In genomic region chr13:20161275-20161950, GRCh38 we compare ENCODE assay signal across 8 cellular contexts. TPM values are rescaled to one million over a fixed set of nuclear protein-coding genes. Genes with fewer than 3 reads are reported as not detected.
A peak's percentile ranks its signal among the peaks of the same experiment; 100 is the strongest.
DNase-seq lines count a peak whose midpoint lies in the region; ATAC-seq and TF ChIP-seq lines count a peak whose summit lies in the region.

No MANE protein-coding gene starts in this region.

- no peak for TF ChIP-seq EP300 in SK-N-SH (IDR thresholded peaks at IDR 0.05; ENCODE audit: borderline replicate concordance in 1 of 2, low read depth in 1 of 2, low read length in 1 of 2)
- no peak for TF ChIP-seq EP300 in esophagus muscularis mucosa (IDR thresholded peaks at IDR 0.05)

- H3K27ac Mint-ChIP-seq in activated CD4-positive, alpha-beta T cell treated with anti-CD3 and anti-CD28 coated beads, Interleukin-2, amount 10 ng/mL, durations not matched to agents 7 days and 5 days, result no peak overlapping the region

- H3K27me3 ChIP-seq in SK-N-SH (ENCODE audit: insufficient read depth) (peaks cover 84% of the 10 kb centered on the region), esophagus muscularis mucosa (peaks cover 8 to 86% (median 52%) of the 10 kb centered on the region in 4 donors), psoas muscle (ENCODE audit: insufficient read depth in 3 of 3, low read length in 2 of 3) (peaks cover 0 to 76% (median 21%) of the 10 kb centered on the region in 3 donors)

- H3K4me1 ChIP-seq in SK-N-SH (ENCODE audit: control insufficient read depth in 1 of 2, insufficient read depth in 2 of 2, low read depth in 1 of 2, low read length in 1 of 2), result no peaks in the 10 kb centered on the region; a peak in 1 of 4 replicates
- peaks cover 14 to 21% (median 19%) of the 10 kb centered on the region in 4 donors for H3K4me1 ChIP-seq in esophagus muscularis mucosa
- no peaks in the 10 kb centered on the region for H3K4me1 ChIP-seq in psoas muscle

- H4K20me1 ChIP-seq in SK-N-SH (ENCODE audit: insufficient read depth), result no peaks in the 10 kb centered on the region

- H3F3A ChIP-seq in SK-N-SH (replicated peaks; ENCODE audit: insufficient read depth), result peaks cover 14% of the 10 kb centered on the region

- in situ Hi-C loops in ACHN (cut with HindIII; ENCODE audit: low pct_ligation_motif_present, low pct_unique_long_range_greater_than_20kb, low sequenced_read_pairs), result no loop called here

- no peak for TF ChIP-seq RAD21 in SK-N-SH (IDR thresholded peaks at IDR 0.05; ENCODE audit: low read length)

- H3K27ac ChIP-seq in SK-N-SH (ENCODE audit: low read depth in 2 of 2, low read length in 1 of 2), result no peak overlapping the region
- no peak overlapping the region for H3K27ac ChIP-seq in esophagus muscularis mucosa (replicated peaks in 1 of 4)
- no peak overlapping the region for H3K27ac ChIP-seq in psoas muscle

- H3K4me1 Mint-ChIP-seq in activated CD4-positive, alpha-beta T cell treated with anti-CD3 and anti-CD28 coated beads, Interleukin-2, amount 10 ng/mL, durations not matched to agents 7 days and 5 days, result peaks cover 25% of the 10 kb centered on the region

- peak overlapping the region; percentile 43; the same call in 1 of the 2 replicates for H3K4me2 ChIP-seq in SK-N-SH

- H3K9ac ChIP-seq in SK-N-SH, result no peak overlapping the region

- POLR2A ChIA-PET in SK-N-SH (lab: Yijun Ruan, JAX), result no interaction called here
- POLR2A ChIA-PET in activated CD4-positive, alpha-beta T cell treated with anti-CD3 and anti-CD28 coated beads, Interleukin-2, amount 10 ng/mL, durations not matched to agents 7 days and 5 days (lab: Charles Lee), result no interaction called here

- H3K27me3 Mint-ChIP-seq in activated CD4-positive, alpha-beta T cell treated with anti-CD3 and anti-CD28 coated beads, Interleukin-2, amount 10 ng/mL, durations not matched to agents 7 days and 5 days, result peaks cover 59% of the 10 kb centered on the region

- H3K9me3 Mint-ChIP-seq in activated CD4-positive, alpha-beta T cell treated with anti-CD3 and anti-CD28 coated beads, Interleukin-2, amount 10 ng/mL, durations not matched to agents 7 days and 5 days, result no peaks in the 10 kb centered on the region

- ATAC-seq in SK-N-SH treated with all-trans-retinoic acid at 6 μM for 48 hours (no peak; the same call in 2 of the 3 replicates), HG03159 (IDR thresholded peaks at IDR 0.05; ENCODE audit: unreplicated experiment) (peak; percentile 48), psoas muscle (peak in 3 of 4 donors; percentile 25 to 39 (median 34))

- CTCF ChIA-PET in SK-N-SH (lab: Yijun Ruan, JAX), result interaction anchor here (0.6 to 1.6 kb wide), 9 partner anchors 9 to 176 kb away, joined by 3 to 10 read pairs (median 3); no protein-coding TSS in a partner anchor
- CTCF ChIA-PET in activated CD4-positive, alpha-beta T cell treated with anti-CD3 and anti-CD28 coated beads, Interleukin-2, amount 10 ng/mL, durations not matched to agents 7 days and 5 days (lab: Charles Lee), result interaction anchor here (0.9 kb wide), 1 partner anchor 42 kb away, joined by 3 read pairs; no protein-coding TSS in a partner anchor

- no peak for TF ChIP-seq CTCF in SK-N-SH (IDR thresholded peaks at IDR 0.05)
- TF ChIP-seq CTCF in esophagus muscularis mucosa (IDR thresholded peaks at IDR 0.05), result no peak
- no peak for TF ChIP-seq CTCF in psoas muscle (IDR thresholded peaks at IDR 0.05)

- H3K9me2 ChIP-seq in SK-N-SH, result no peaks in the 10 kb centered on the region

- H3K9me3 ChIP-seq in SK-N-SH, result no peaks in the 10 kb centered on the region
- no peaks in the 10 kb centered on the region for H3K9me3 ChIP-seq in esophagus muscularis mucosa
- H3K9me3 ChIP-seq in psoas muscle, result no peaks in the 10 kb centered on the region

- TF ChIP-seq POLR2A in esophagus muscularis mucosa (IDR thresholded peaks at IDR 0.05; ENCODE audit: low read depth), result no peak

- 5% methylated on average over 26 of the region's 79 CpGs for WGBS in SK-N-SH (ENCODE audit: low lambda C conversion rate)
- WGBS in esophagus muscularis mucosa, result 32% methylated on average over 19 of the region's 79 CpGs
- WGBS in psoas muscle, 3 donors, result 4 to 5% (median 5%) methylated on average over 59 to 79 of the region's 79 CpGs

- no peaks in the 10 kb centered on the region for H3K79me2 ChIP-seq in SK-N-SH (ENCODE audit: insufficient read depth)

- peak overlapping the region; percentile 79 for H3K4me3 Mint-ChIP-seq in activated CD4-positive, alpha-beta T cell treated with anti-CD3 and anti-CD28 coated beads, Interleukin-2, amount 10 ng/mL, durations not matched to agents 7 days and 5 days

- intact Hi-C loops in esophagus muscularis mucosa (cut with DNase I) (loop anchor here (5.0 to 10.0 kb wide), 3 partner anchors 44 to 107 kb away; no protein-coding TSS in a partner anchor), psoas muscle (cut with DNase I) (loop anchor here (5.0 to 10.0 kb wide), 3 partner anchors 69 to 177 kb away; no protein-coding TSS in a partner anchor)

- H3K36me3 ChIP-seq in SK-N-SH (replicated peaks in 1 of 2; ENCODE audit: control insufficient read depth in 1 of 2, insufficient read depth in 2 of 2, low read length in 1 of 2) (no peaks in the 10 kb centered on the region), esophagus muscularis mucosa (no peaks in the 10 kb centered on the region), psoas muscle (ENCODE audit: insufficient read depth in 1 of 2, low read depth in 1 of 2) (no peaks in the 10 kb centered on the region)

- H3K4me3 ChIP-seq in SK-N-SH (ENCODE audit: low read depth in 2 of 2, low read length in 1 of 2), result peak overlapping the region in 1 of 2 experiments; percentile 16; a peak in 1 of 4 replicates
- peak overlapping the region; percentile 47 to 58 (median 49) for H3K4me3 ChIP-seq in esophagus muscularis mucosa
- peak overlapping the region; percentile 55 for H3K4me3 ChIP-seq in psoas muscle

- H3K36me3 Mint-ChIP-seq in activated CD4-positive, alpha-beta T cell treated with anti-CD3 and anti-CD28 coated beads, Interleukin-2, amount 10 ng/mL, durations not matched to agents 7 days and 5 days (ENCODE audit: low read depth), result peaks cover 2% of the 10 kb centered on the region

- DNase-seq in SK-N-SH, result peak; percentile 43
- DNase-seq in activated CD4-positive, alpha-beta T cell treated with anti-CD3 and anti-CD28 coated beads, Interleukin-2, amount 10 ng/mL, durations not matched to agents 7 days and 5 days, result peak; percentile 52
- DNase-seq in esophagus muscularis mucosa (ENCODE audit: extremely low spot score), result no peak
- no peak for DNase-seq in psoas muscle
- DNase-seq in ACHN, result no peak
- DNase-seq in HuH-7.5 (ENCODE audit: low spot score), result no peak

- no peak overlapping the region for H2AFZ ChIP-seq in SK-N-SH (ENCODE audit: low read depth)

TF ChIP-seq in SK-N-SH, 30 proteins besides CTCF, POLR2A, EP300 and RAD21 (continues in another document):
- TF ChIP-seq, protein P1, sequence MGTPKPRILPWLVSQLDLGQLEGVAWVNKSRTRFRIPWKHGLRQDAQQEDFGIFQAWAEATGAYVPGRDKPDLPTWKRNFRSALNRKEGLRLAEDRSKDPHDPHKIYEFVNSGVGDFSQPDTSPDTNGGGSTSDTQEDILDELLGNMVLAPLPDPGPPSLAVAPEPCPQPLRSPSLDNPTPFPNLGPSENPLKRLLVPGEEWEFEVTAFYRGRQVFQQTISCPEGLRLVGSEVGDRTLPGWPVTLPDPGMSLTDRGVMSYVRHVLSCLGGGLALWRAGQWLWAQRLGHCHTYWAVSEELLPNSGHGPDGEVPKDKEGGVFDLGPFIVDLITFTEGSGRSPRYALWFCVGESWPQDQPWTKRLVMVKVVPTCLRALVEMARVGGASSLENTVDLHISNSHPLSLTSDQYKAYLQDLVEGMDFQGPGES (IDR thresholded peaks at IDR 0.05; ENCODE audit: low read depth, low read length), result no peak

TF ChIP-seq in SK-N-SH treated with all-trans-retinoic acid at 6 μM for 48 hours, 23 proteins besides CTCF, POLR2A, EP300 and RAD21 (continues in another document):
- TF ChIP-seq POU6F1 (CRISPR knock-in tag; IDR thresholded peaks at IDR 0.05; ENCODE audit: borderline replicate concordance, low read depth), result no peak

RNA-seq across cellular contexts. Expression of gene GJA3, which starts 0.6 kb away (rescaled TPM):
- polyA plus RNA-seq in SK-N-SH (2012; rRNA removed), result not detected in 2 replicates
- not detected in 2 replicates for polyA plus RNA-seq in SK-N-SH (2012; cell fraction: cytosol; rRNA removed)
- not detected in 2 replicates for polyA plus RNA-seq in SK-N-SH (2012; cell fraction: nucleus; rRNA removed)
- under 1 TPM; 0.05 to 0.10 TPM for total RNA-seq in activated CD4-positive, alpha-beta T cell treated with anti-CD3 and anti-CD28 coated beads, Interleukin-2, amount 10 ng/mL, durations not matched to agents 7 days and 5 days
- not detected for total RNA-seq in esophagus muscularis mucosa
- total RNA-seq in psoas muscle, result under 1 TPM in 1 of 4 donors, not detected in 3; 0.06 TPM
- under 1 TPM in 1 of 3 donors, not detected in 2; 0.01 TPM for polyA plus RNA-seq in psoas muscle

RNA-seq across cellular contexts. Expression of gene GJB2, which starts 31.3 kb away (rescaled TPM):
- not detected in 2 replicates for polyA plus RNA-seq in SK-N-SH (2012; rRNA removed)
- polyA plus RNA-seq in SK-N-SH (2012; cell fraction: cytosol; rRNA removed), result 0.03 TPM in 2 replicates
- 0.04 and 0.14 TPM in 2 replicates for polyA plus RNA-seq in SK-N-SH (2012; cell fraction: nucleus; rRNA removed)
- total RNA-seq in activated CD4-positive, alpha-beta T cell treated with anti-CD3 and anti-CD28 coated beads, Interleukin-2, amount 10 ng/mL, durations not matched to agents 7 days and 5 days, result 1 to 10 TPM; 5.4 to 5.6 TPM
- total RNA-seq in esophagus muscularis mucosa, result under 1 TPM in 2 of 4 donors, not detected in 2; 0.50 to 0.75 TPM
- under 1 TPM in 2 of 4 donors, not detected in 2; 0.11 to 0.26 TPM for total RNA-seq in psoas muscle
- under 1 TPM; 0.07 to 0.47 (median 0.26) TPM for polyA plus RNA-seq in psoas muscle

Comparison
In these comparisons a context has a peak if more than half of its experiments do, and no peak if none do; other contexts are left out.
1. DNase-seq: peak in SK-N-SH (single experiment) and activated CD4-positive, alpha-beta T cell treated with anti-CD3 and anti-CD28 coated beads, Interleukin-2, amount 10 ng/mL, durations not matched to agents 7 days and 5 days (single experiment); none in esophagus muscularis mucosa (single experiment), psoas muscle (0 of 2), ACHN (single experiment) and HuH-7.5 (single experiment).